ENCODE assay signal across 8 cellular contexts in the genomic region with DNA sequence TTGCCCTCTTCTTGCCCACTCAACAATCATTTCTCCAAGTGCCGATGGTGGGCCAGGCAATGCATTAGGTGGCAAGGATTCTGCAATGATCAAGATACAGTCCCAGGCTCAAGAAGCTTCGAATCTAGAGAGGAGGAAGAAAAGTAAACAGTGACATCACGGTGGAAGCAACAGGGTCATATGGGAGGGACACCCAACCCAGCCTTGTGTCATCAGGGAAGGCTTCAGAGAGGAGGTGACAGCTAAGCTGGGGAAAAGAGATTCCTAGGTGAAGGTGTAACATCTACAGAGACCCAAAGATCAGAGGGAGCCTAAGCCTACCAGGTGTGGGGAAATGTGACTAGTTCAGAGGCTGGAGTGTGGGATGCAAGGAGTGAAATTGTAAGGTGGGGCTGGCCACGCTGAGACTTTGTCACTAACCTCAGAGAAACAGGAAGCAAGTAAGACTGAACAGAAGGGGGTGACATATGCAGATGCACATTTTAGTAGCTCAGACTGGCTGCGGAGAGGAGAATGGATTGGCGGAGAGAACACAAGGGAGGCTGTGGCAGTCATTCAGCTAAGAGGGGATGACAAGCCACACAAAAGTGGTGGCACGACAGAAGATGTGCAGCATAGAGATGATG.
DNase-seq lines count a peak whose midpoint lies in the region; ATAC-seq and TF ChIP-seq lines count a peak whose summit lies in the region.

No MANE protein-coding gene starts in this region.

- intact Hi-C loops in stomach (cut with DNase I; ENCODE audit: low total_unique reads) (no loop called here), breast epithelium (cut with DNase I; ENCODE audit: low total_unique reads) (no loop called here)

- peak; percentile 48 for TF ChIP-seq POLR2A in GM18505 (IDR thresholded peaks at IDR 0.05; ENCODE audit: borderline replicate concordance, extremely low read depth, insufficient read depth, insufficient read length)
- TF ChIP-seq POLR2A in stomach (IDR thresholded peaks at IDR 0.05): no peak
- TF ChIP-seq POLR2A in breast epithelium (IDR thresholded peaks at IDR 0.05): no peak

- H3K36me3 Mint-ChIP-seq in T-helper 1 cell treated with Interleukin-12 subunit alpha and Interleukin-12 subunit beta and Interleukin-4 antibody, amounts not matched to agents 30 μg/mL and 1 μg/mL, for 36 hours (ENCODE audit: low read depth): peaks cover 34% of the 10 kb centered on the region

- peak overlapping the region; percentile 79 for H3K4me3 Mint-ChIP-seq in T-helper 1 cell treated with Interleukin-12 subunit alpha and Interleukin-12 subunit beta and Interleukin-4 antibody, amounts not matched to agents 30 μg/mL and 1 μg/mL, for 36 hours

- no peak for TF ChIP-seq EP300 in stomach (IDR thresholded peaks at IDR 0.05)

- H3K9me3 ChIP-seq in stomach (no peaks in the 10 kb centered on the region), breast epithelium (no peaks in the 10 kb centered on the region)

- peak overlapping the region; percentile 100 for H3K27ac Mint-ChIP-seq in T-helper 1 cell treated with Interleukin-12 subunit alpha and Interleukin-12 subunit beta and Interleukin-4 antibody, amounts not matched to agents 30 μg/mL and 1 μg/mL, for 36 hours

- H3K4me1 Mint-ChIP-seq in T-helper 1 cell treated with Interleukin-12 subunit alpha and Interleukin-12 subunit beta and Interleukin-4 antibody, amounts not matched to agents 30 μg/mL and 1 μg/mL, for 36 hours (ENCODE audit: low read depth): peaks cover 77% of the 10 kb centered on the region

- ATAC-seq in GM18505 (IDR thresholded peaks at IDR 0.05; ENCODE audit: unreplicated experiment): peak; percentile 67
- ATAC-seq in HG02763 (IDR thresholded peaks at IDR 0.05; ENCODE audit: unreplicated experiment): peak; percentile 59

- WGBS in stomach, 5 donors: 69 to 77% (median 74%) methylated on average over 7 of the region's 7 CpGs

- peak; percentile 66 for DNase-seq in effector CD4-positive, alpha-beta T cell
- DNase-seq in stomach (peak; percentile 27), breast epithelium (ENCODE audit: low spot score in 2 of 2) (no peak), DMS53 (lab: John Stamatoyannopoulos, UW) (no peak), ureter (ENCODE audit: low spot score) (no peak)

- peak overlapping the region in 4 of 5 donors; percentile 20 to 50 (median 26) for H3K27ac ChIP-seq in stomach
- no peak overlapping the region for H3K27ac ChIP-seq in breast epithelium

- H3K27me3 Mint-ChIP-seq in T-helper 1 cell treated with Interleukin-12 subunit alpha and Interleukin-12 subunit beta and Interleukin-4 antibody, amounts not matched to agents 30 μg/mL and 1 μg/mL, for 36 hours (ENCODE audit: low read depth): no peaks in the 10 kb centered on the region

- H3K27me3 ChIP-seq in stomach (no peaks in the 10 kb centered on the region), breast epithelium (no peaks in the 10 kb centered on the region)

- no peaks in the 10 kb centered on the region for H3K36me3 ChIP-seq in stomach
- H3K36me3 ChIP-seq in breast epithelium: no peaks in the 10 kb centered on the region

- TF ChIP-seq CTCF in stomach (IDR thresholded peaks at IDR 0.05): no peak
- TF ChIP-seq CTCF in breast epithelium (IDR thresholded peaks at IDR 0.05): no peak

- H3K9me3 Mint-ChIP-seq in T-helper 1 cell treated with Interleukin-12 subunit alpha and Interleukin-12 subunit beta and Interleukin-4 antibody, amounts not matched to agents 30 μg/mL and 1 μg/mL, for 36 hours: no peaks in the 10 kb centered on the region

- H3K4me3 ChIP-seq in stomach: no peak overlapping the region
- no peak overlapping the region for H3K4me3 ChIP-seq in breast epithelium

- peaks cover 11 to 72% (median 36%) of the 10 kb centered on the region in 4 donors for H3K4me1 ChIP-seq in stomach
- H3K4me1 ChIP-seq in breast epithelium: no peaks in the 10 kb centered on the region

Comparison
In these comparisons a context has a peak if more than half of its experiments do, and no peak if none do; other contexts are left out.
1. DNase-seq: peak in effector CD4-positive, alpha-beta T cell (single experiment) and stomach (single experiment); none in breast epithelium (0 of 2), DMS53 (single experiment) and ureter (single experiment).
2. H3K27ac ChIP-seq: peak in stomach (4 of 5); none in breast epithelium (0 of 2).